ENCODE assay signal across 8 cellular contexts in the genomic region with DNA sequence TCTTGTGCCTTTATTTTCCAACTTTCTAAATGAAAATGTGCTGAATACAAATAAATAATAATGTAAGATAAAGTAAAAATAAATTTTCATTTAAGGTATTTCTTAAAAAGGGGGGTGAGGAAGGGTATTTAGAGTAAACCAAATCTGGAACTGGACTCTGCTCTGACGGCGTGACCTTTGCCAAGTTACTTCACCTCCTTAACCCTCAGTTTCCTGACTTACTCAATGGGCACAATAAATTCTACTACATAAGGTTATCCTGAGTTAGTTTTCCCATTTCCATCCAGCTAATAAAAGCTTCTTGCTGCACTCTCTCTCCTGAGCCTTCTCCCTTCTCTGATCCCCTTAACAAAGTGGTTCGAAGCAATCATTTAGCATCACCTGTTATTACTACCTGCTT.
DNase-seq lines count a peak whose midpoint lies in the region; TF ChIP-seq lines count a peak whose summit lies in the region.

No MANE protein-coding gene starts in this region.

- intact Hi-C loops in dorsolateral prefrontal cortex (cut with DNase I): loop anchor here (5.0 to 10.0 kb wide), 3 partner anchors 104 to 466 kb away; a partner anchor contains a TSS
- intact Hi-C loops in posterior cingulate gyrus (cut with DNase I): loop anchor here (2.0 to 10.0 kb wide), 2 partner anchors 106 to 456 kb away; no protein-coding TSS in a partner anchor

- H3F3A ChIP-seq in Loucy (ENCODE audit: low read depth): no peaks in the 10 kb centered on the region

- H3K27me3 ChIP-seq in BLaER1: no peaks in the 10 kb centered on the region
- H3K27me3 ChIP-seq in Loucy (ENCODE audit: insufficient read depth, low read length, poor library complexity, severe bottlenecking): no peaks in the 10 kb centered on the region
- no peaks in the 10 kb centered on the region for H3K27me3 ChIP-seq in dorsolateral prefrontal cortex
- H3K27me3 ChIP-seq in parathyroid adenoma (ENCODE audit: control insufficient read depth, insufficient read depth, low read length): peaks cover 3% of the 10 kb centered on the region

- peak overlapping the region; percentile 92; the same call in 1 of the 2 replicates for H3K4me2 ChIP-seq in BLaER1
- peak overlapping the region; percentile 61 for H3K4me2 ChIP-seq in Loucy (ENCODE audit: low read depth, low read length, poor library complexity, severe bottlenecking)
- H3K4me2 ChIP-seq in parathyroid adenoma (ENCODE audit: low read length): no peak overlapping the region

- TF ChIP-seq CTCF in Loucy (conservative IDR thresholded peaks at IDR 0.05; ENCODE audit: low read length) (no peak), dorsolateral prefrontal cortex (IDR thresholded peaks at IDR 0.05 in 54 of 56, conservative IDR thresholded peaks at IDR 0.05 in 2 of 56; ENCODE audit: low read depth in 1 of 56, partially characterized antibody in 56 of 56) (no peak), parathyroid adenoma (IDR thresholded peaks at IDR 0.05) (no peak)

- H3K36me3 ChIP-seq in BLaER1: no peaks in the 10 kb centered on the region
- H3K36me3 ChIP-seq in Loucy (ENCODE audit: insufficient read depth, low read length): no peaks in the 10 kb centered on the region
- H3K36me3 ChIP-seq in parathyroid adenoma (ENCODE audit: control insufficient read depth, insufficient read depth, low read length): no peaks in the 10 kb centered on the region

- H3K4me1 ChIP-seq in BLaER1: peaks cover 28% of the 10 kb centered on the region
- no peaks in the 10 kb centered on the region for H3K4me1 ChIP-seq in Loucy (ENCODE audit: insufficient read depth, low read length, poor library complexity, severe bottlenecking)
- H3K4me1 ChIP-seq in parathyroid adenoma: no peaks in the 10 kb centered on the region

- H2AFZ ChIP-seq in Loucy (ENCODE audit: low read length): peak overlapping the region; percentile 74
- peak overlapping the region; percentile 85 for H2AFZ ChIP-seq in parathyroid adenoma

- H3K79me2 ChIP-seq in Loucy (ENCODE audit: insufficient read depth, low read length) (no peaks in the 10 kb centered on the region), parathyroid adenoma (no peaks in the 10 kb centered on the region)

- no peak overlapping the region for H3K9ac ChIP-seq in BLaER1
- no peak overlapping the region for H3K9ac ChIP-seq in Loucy (ENCODE audit: low read depth, low read length, poor library complexity, severe bottlenecking)
- no peak overlapping the region for H3K9ac ChIP-seq in parathyroid adenoma

- no peaks in the 10 kb centered on the region for H3K9me2 ChIP-seq in Loucy (replicated peaks; ENCODE audit: low read depth, low read length)

- H3K27ac ChIP-seq in BLaER1 (no peak overlapping the region), dorsolateral prefrontal cortex (peak overlapping the region in 39 of 59 donors; percentile 14 to 94 (median 79)), parathyroid adenoma (no peak overlapping the region)

- H3K9me3 ChIP-seq in BLaER1: no peaks in the 10 kb centered on the region
- H3K9me3 ChIP-seq in Loucy (ENCODE audit: insufficient read depth, low read depth, low read length): no peaks in the 10 kb centered on the region
- H3K9me3 ChIP-seq in parathyroid adenoma (ENCODE audit: control insufficient read depth, low read length): no peaks in the 10 kb centered on the region

- H3K4me3 ChIP-seq in BLaER1 (no peak overlapping the region), Loucy (ENCODE audit: low read length, poor library complexity, severe bottlenecking) (no peak overlapping the region), dorsolateral prefrontal cortex (peak overlapping the region in 48 of 59 donors; percentile 31 to 71 (median 58)), parathyroid adenoma (ENCODE audit: low read depth, low read length) (no peak overlapping the region)

- H4K20me1 ChIP-seq in BLaER1: no peaks in the 10 kb centered on the region
- H4K20me1 ChIP-seq in Loucy (ENCODE audit: insufficient read depth, low read length, poor library complexity, severe bottlenecking): no peaks in the 10 kb centered on the region

- DNase-seq in dorsolateral prefrontal cortex (no peak), T-helper 1 cell (no peak), posterior cingulate gyrus (no peak), NCI-H1092 (lab: John Stamatoyannopoulos, UW) (no peak), UCSD-AML1 (lab: John Stamatoyannopoulos, UW; ENCODE audit: unreplicated experiment) (no peak)

Comparison
In these comparisons a context has a peak if more than half of its experiments do, and no peak if none do; other contexts are left out.
1. H3K27ac ChIP-seq: peak in dorsolateral prefrontal cortex (39 of 59); none in BLaER1 (single experiment) and parathyroid adenoma (single experiment).
2. H3K4me3 ChIP-seq: peak in dorsolateral prefrontal cortex (48 of 59); none in BLaER1 (single experiment), Loucy (single experiment) and parathyroid adenoma (single experiment).